ENCODE assay signal across 16 cellular contexts in genomic region chr1:154664331-154664730, GRCh38. TPM values are rescaled to one million over a fixed set of nuclear protein-coding genes. Genes with fewer than 3 reads are reported as not detected.
DNase-seq lines count a peak whose midpoint lies in the region; TF ChIP-seq lines count a peak whose summit lies in the region.
"Had no signal": no experiment of that assay in that cellular context is flagged by ENCODE, and none has a peak within 500 bp of the region (broad histone marks: within the 10 kb centered on the region; RNA-seq: fewer than 3 reads in every experiment).

No MANE protein-coding gene starts in this region.

- no peak for TF ChIP-seq CTCF in brain (conservative IDR thresholded peaks at IDR 0.05)
- no peak for TF ChIP-seq CTCF in thyroid gland (IDR thresholded peaks at IDR 0.05)

- peak overlapping the region in 1 of 3 donors; percentile 38 for H3K27ac ChIP-seq in thyroid gland
- H3K27ac ChIP-seq: BLaER1, HL-60 had no signal

- no peaks in the 10 kb centered on the region for H3K9me3 Mint-ChIP-seq in brain
- H3K9me3 Mint-ChIP-seq: CD14-positive monocyte; CD4-positive, alpha-beta memory T cell; GM23338 had no signal

- H3K27ac Mint-ChIP-seq in brain = peak overlapping the region in 3 of 5 experiments; percentile 7 to 40 (median 34)
- H3K27ac Mint-ChIP-seq: CD4-positive, alpha-beta memory T cell; GM23338 had no signal

- H3K9me3 ChIP-seq in thyroid gland = no peaks in the 10 kb centered on the region
- H3K9me3 ChIP-seq: BLaER1 had no signal

- peaks cover 21 to 23% of the 10 kb centered on the region in 2 donors for H3K4me1 ChIP-seq in thyroid gland
- H3K4me1 ChIP-seq: BLaER1 had no signal

- no peaks in the 10 kb centered on the region for H3K36me3 Mint-ChIP-seq in brain
- H3K36me3 Mint-ChIP-seq: CD14-positive monocyte; CD4-positive, alpha-beta memory T cell had no signal

- no peak overlapping the region for H3K4me3 Mint-ChIP-seq in brain
- H3K4me3 Mint-ChIP-seq: CD14-positive monocyte; CD4-positive, alpha-beta memory T cell; GM23338 had no signal

- H3K4me1 Mint-ChIP-seq in brain = peaks cover 10% of the 10 kb centered on the region
- H3K4me1 Mint-ChIP-seq: CD14-positive monocyte; CD4-positive, alpha-beta memory T cell had no signal

- DNase-seq in LHCN-M2 (ENCODE audit: low read depth) (peak; percentile 32), myocyte (ENCODE audit: low read depth) (peak; percentile 24), thyroid gland (peak; percentile 52 to 56), NCI-H146 (lab: John Stamatoyannopoulos, UW) (no peak), NCI-H748 treated with DMSO at 0.1 percent for 48 hours (lab: John Stamatoyannopoulos, UW) (no peak)
- DNase-seq in stimulated activated CD4-positive, alpha-beta T cell treated with anti-CD3 and anti-CD28 coated beads, Interleukin-2, amount 100 ng/mL, for 24 hours = no peak
- DNase-seq: CD4-positive, alpha-beta memory T cell; DMS153; DMS79; GDM1; HCEC 1CT had no signal

- no peak for TF ChIP-seq POLR2A in thyroid gland (IDR thresholded peaks at IDR 0.05)

- H3K27me3 Mint-ChIP-seq in brain = peaks cover 11% of the 10 kb centered on the region

- intact Hi-C loops in thyroid gland (cut with DNase I) = loop anchor here (10.0 kb wide), 1 partner anchor 400 kb away; the partner anchor contains the start of gene EFNA4

- H3K27me3 ChIP-seq in thyroid gland = no peaks in the 10 kb centered on the region
- H3K27me3 ChIP-seq: BLaER1 had no signal

- WGBS in thyroid gland, 2 donors = 50 to 54% methylated on average over 1 of the region's 1 CpG

- H3K36me3 ChIP-seq in thyroid gland = no peaks in the 10 kb centered on the region
- H3K36me3 ChIP-seq: BLaER1 had no signal

- H3K4me3 ChIP-seq in thyroid gland (replicated peaks in 1 of 3) = no peak overlapping the region
- H3K4me3 ChIP-seq: BLaER1, GM23338 had no signal

RNA-seq across cellular contexts. Expression of gene ADAR, which starts 56.3 kb away (rescaled TPM):
- total RNA-seq in LHCN-M2 (2014; rRNA removed) (77.1 and 99.0 TPM in 2 replicates), myocyte (42.4 and 48.1 TPM in 2 replicates), thyroid gland (100 to 1,000 TPM in 2 of 4 donors, 10 to 100 TPM in 2; 89.1 to 168 (median 114) TPM)
- 44.4 TPM for polyA plus RNA-seq in LHCN-M2 (2012)
- 106 TPM for polyA plus RNA-seq in brain (ENCODE audit: insufficient read depth, low read depth, low replicate concordance)
- polyA plus RNA-seq in myocyte (2012) = 44.2 TPM

Comparison
In these comparisons a context has a peak if more than half of its experiments do, and no peak if none do; other contexts are left out.
1. DNase-seq: peak in LHCN-M2 (single experiment), myocyte (single experiment) and thyroid gland (2 of 2); none in NCI-H146 (single experiment), stimulated activated CD4-positive, alpha-beta T cell treated with anti-CD3 and anti-CD28 coated beads, Interleukin-2, amount 100 ng/mL, for 24 hours (0 of 2) and NCI-H748 treated with DMSO at 0.1 percent for 48 hours (single experiment).